ENCODE assay signal across 1 cellular context in genomic region chr6:166387642-166388325, GRCh38.
TF ChIP-seq lines count a peak whose summit lies in the region.

No MANE protein-coding gene starts in this region.

TF ChIP-seq in HepG2, 621 proteins besides CTCF, POLR2A, EP300 and RAD21 (continued from another document and continues in another):
- TF ChIP-seq THAP7 (CRISPR knock-in tag; IDR thresholded peaks at IDR 0.05) (0 out of 2 replicates have a peak, but pooled peaks have one; percentile 20), MATR3 (CRISPR knock-in tag; IDR thresholded peaks at IDR 0.05) (no peak), NFE2L2 (IDR thresholded peaks at IDR 0.05; ENCODE audit: low read length) (no peak), PAXIP1 (CRISPR knock-in tag; conservative IDR thresholded peaks at IDR 0.05) (peak; percentile 99), SOX6 (IDR thresholded peaks at IDR 0.05) (no peak), SOX6 (CRISPR knock-in tag; IDR thresholded peaks at IDR 0.05) (peak; percentile 96), KDM3A (CRISPR knock-in tag; IDR thresholded peaks at IDR 0.05; ENCODE audit: low read depth) (0 out of 2 replicates have a peak, but pooled peaks have one; percentile 71), FOSL2 (CRISPR knock-in tag; IDR thresholded peaks at IDR 0.05) (peak; percentile 74), HDAC6 (IDR thresholded peaks at IDR 0.05; ENCODE audit: low read depth, low read length) (no peak), ZNF841 (CRISPR knock-in tag; IDR thresholded peaks at IDR 0.05; ENCODE audit: borderline replicate concordance) (no peak), ZNF629 (CRISPR knock-in tag; conservative IDR thresholded peaks at IDR 0.05) (no peak; the same call in 1 of the 2 replicates), NR0B2 (CRISPR knock-in tag; IDR thresholded peaks at IDR 0.05) (no peak), ZXDC (CRISPR knock-in tag; IDR thresholded peaks at IDR 0.05) (no peak), KLF16 (CRISPR knock-in tag; IDR thresholded peaks at IDR 0.05) (peak in 1 of 2 experiments; percentile 58; a peak in 1 of 4 replicates), SMAD9 (CRISPR knock-in tag; IDR thresholded peaks at IDR 0.05) (no peak), DRAP1 (CRISPR knock-in tag; IDR thresholded peaks at IDR 0.05) (peak; percentile 43; the same call in 1 of the 2 replicates), ZBTB26 (CRISPR knock-in tag; IDR thresholded peaks at IDR 0.05; ENCODE audit: borderline replicate concordance) (peak; percentile 14; the same call in 1 of the 2 replicates), HNF1A (IDR thresholded peaks at IDR 0.05; ENCODE audit: low read depth) (peak; percentile 92), HNF1A (CRISPR knock-in tag; IDR thresholded peaks at IDR 0.05; ENCODE audit: borderline replicate concordance) (peak; percentile 99), HMGA1 (CRISPR knock-in tag; conservative IDR thresholded peaks at IDR 0.05) (no peak), ZNF740 (CRISPR knock-in tag; IDR thresholded peaks at IDR 0.05) (no peak), ZNF691 (CRISPR knock-in tag; IDR thresholded peaks at IDR 0.05; ENCODE audit: borderline replicate concordance, low read depth) (peak; percentile 84; the same call in 1 of the 2 replicates), TRIM24 (CRISPR knock-in tag; IDR thresholded peaks at IDR 0.05) (no peak), CREM (IDR thresholded peaks at IDR 0.05) (peak; percentile 90), CREM (CRISPR knock-in tag; IDR thresholded peaks at IDR 0.05) (no peak), MEF2D (CRISPR knock-in tag; IDR thresholded peaks at IDR 0.05) (peak; percentile 73; the same call in 1 of the 2 replicates), FOXO1 (CRISPR knock-in tag; IDR thresholded peaks at IDR 0.05) (peak; percentile 89; the same call in 1 of the 2 replicates), ZNF713 (CRISPR knock-in tag; IDR thresholded peaks at IDR 0.05) (peak; percentile 91; the same call in 1 of the 2 replicates), ZMYM3 (CRISPR knock-in tag; IDR thresholded peaks at IDR 0.05) (peak; percentile 60; the same call in 1 of the 2 replicates), CC2D1A (CRISPR knock-in tag; IDR thresholded peaks at IDR 0.05) (peak; percentile 86; the same call in 1 of the 2 replicates), MTF1 (CRISPR knock-in tag; IDR thresholded peaks at IDR 0.05) (no peak), ZNF574 (CRISPR knock-in tag; IDR thresholded peaks at IDR 0.05) (peak; percentile 69), ARNT (IDR thresholded peaks at IDR 0.05) (no peak), ZNF512B (CRISPR knock-in tag; IDR thresholded peaks at IDR 0.05; ENCODE audit: borderline replicate concordance) (peak; percentile 59; the same call in 1 of the 2 replicates), GMEB1 (CRISPR knock-in tag; IDR thresholded peaks at IDR 0.05; ENCODE audit: borderline replicate concordance) (peak; percentile 60; the same call in 1 of the 2 replicates)
